Comparison of ENCODE assay signal across 1 cellular context in the genomic region with DNA sequence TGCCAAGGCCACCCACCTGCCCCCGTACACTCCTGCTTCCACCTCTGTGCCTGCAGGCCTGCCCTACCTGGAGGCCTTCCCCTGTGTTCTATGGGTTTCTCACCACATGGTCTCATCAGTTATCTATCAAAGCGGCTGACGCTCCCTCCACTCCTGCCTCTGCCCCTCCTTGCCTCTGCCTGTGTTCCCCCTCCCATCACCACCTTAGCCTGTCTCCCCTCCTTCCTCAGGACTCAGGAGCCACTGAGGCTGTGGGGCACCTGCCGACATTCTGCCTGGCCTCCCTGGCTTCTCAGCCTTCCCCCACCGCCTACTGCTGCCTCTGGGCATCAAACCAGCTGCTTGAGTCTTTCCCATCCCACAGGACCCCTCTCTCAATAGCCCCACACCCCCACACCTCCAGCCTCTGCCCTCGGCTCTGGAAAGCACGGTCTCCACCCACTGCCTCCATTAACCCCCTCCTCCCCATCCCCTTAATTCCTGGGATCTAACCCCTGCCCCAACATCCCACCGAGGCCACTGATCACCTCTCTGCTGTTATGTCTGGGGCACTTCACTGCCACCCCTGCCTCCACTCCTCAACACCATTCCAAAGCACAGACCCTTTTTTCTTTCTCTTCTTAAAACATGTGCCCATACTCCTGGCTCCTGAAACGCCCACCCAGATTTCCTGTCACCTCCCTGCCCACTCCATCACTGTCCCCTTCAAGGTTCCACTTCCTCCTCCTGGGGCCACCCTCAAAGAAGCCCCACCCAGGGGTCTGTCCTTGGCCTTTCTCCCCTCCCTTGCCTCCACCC.
TF ChIP-seq lines count a peak whose summit lies in the region.

No MANE protein-coding gene starts in this region.

TF ChIP-seq in IMR-90, 13 proteins besides CTCF, POLR2A, EP300 and RAD21:
- TF ChIP-seq RFX5 (IDR thresholded peaks at IDR 0.05; ENCODE audit: low read depth, low read length) (no peak), MAZ (IDR thresholded peaks at IDR 0.05; ENCODE audit: borderline replicate concordance, low read depth, low read length) (no peak), CEBPB (IDR thresholded peaks at IDR 0.05; ENCODE audit: low read depth, low read length) (no peak), RCOR1 (IDR thresholded peaks at IDR 0.05; ENCODE audit: insufficient replicate concordance, low read length) (no peak), BHLHE40 (IDR thresholded peaks at IDR 0.05; ENCODE audit: low read depth, low read length) (no peak), MAFK (IDR thresholded peaks at IDR 0.05; ENCODE audit: low read depth, low read length) (no peak), SMC3 (IDR thresholded peaks at IDR 0.05; ENCODE audit: low read depth, low read length) (no peak), FOS (IDR thresholded peaks at IDR 0.05; ENCODE audit: low read depth, low read length) (no peak), MXI1 (IDR thresholded peaks at IDR 0.05; ENCODE audit: borderline replicate concordance, low read depth, low read length) (no peak), CHD1 (IDR thresholded peaks at IDR 0.05; ENCODE audit: low read depth, low read length) (no peak), NFE2L2 (IDR thresholded peaks at IDR 0.05; ENCODE audit: low read depth, low read length) (no peak)
- TF ChIP-seq, protein P1, sequence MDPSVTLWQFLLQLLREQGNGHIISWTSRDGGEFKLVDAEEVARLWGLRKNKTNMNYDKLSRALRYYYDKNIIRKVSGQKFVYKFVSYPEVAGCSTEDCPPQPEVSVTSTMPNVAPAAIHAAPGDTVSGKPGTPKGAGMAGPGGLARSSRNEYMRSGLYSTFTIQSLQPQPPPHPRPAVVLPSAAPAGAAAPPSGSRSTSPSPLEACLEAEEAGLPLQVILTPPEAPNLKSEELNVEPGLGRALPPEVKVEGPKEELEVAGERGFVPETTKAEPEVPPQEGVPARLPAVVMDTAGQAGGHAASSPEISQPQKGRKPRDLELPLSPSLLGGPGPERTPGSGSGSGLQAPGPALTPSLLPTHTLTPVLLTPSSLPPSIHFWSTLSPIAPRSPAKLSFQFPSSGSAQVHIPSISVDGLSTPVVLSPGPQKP (IDR thresholded peaks at IDR 0.05; ENCODE audit: borderline replicate concordance, low read depth, low read length): no peak
- TF ChIP-seq, protein P2, sequence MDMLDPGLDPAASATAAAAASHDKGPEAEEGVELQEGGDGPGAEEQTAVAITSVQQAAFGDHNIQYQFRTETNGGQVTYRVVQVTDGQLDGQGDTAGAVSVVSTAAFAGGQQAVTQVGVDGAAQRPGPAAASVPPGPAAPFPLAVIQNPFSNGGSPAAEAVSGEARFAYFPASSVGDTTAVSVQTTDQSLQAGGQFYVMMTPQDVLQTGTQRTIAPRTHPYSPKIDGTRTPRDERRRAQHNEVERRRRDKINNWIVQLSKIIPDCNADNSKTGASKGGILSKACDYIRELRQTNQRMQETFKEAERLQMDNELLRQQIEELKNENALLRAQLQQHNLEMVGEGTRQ (IDR thresholded peaks at IDR 0.05; ENCODE audit: low read depth, low read length): no peak
